In genomic region chr11:129788278-129788677, GRCh38 we compare ENCODE assay signal across 30 cellular contexts. TPM values are rescaled to one million over a fixed set of nuclear protein-coding genes. Genes with fewer than 3 reads are reported as not detected.
"Had no signal": no experiment of that assay in that cellular context is flagged by ENCODE, and none has a peak within 500 bp of the region (broad histone marks: within the 10 kb centered on the region; RNA-seq: fewer than 3 reads in every experiment).

No MANE protein-coding gene starts in this region.

- H3K4me3 Mint-ChIP-seq: immature natural killer cell; mesothelial cell of epicardium; naive thymus-derived CD4-positive, alpha-beta T cell; nephron; neural progenitor cell; stimulated activated effector memory CD8-positive, alpha-beta T cell treated with anti-CD3 and anti-CD28 coated beads, Interleukin-12 subunit alpha, Interleukin-12 subunit beta, amount 100 ng/mL, for 72 hours had no signal

- H3K4me1 ChIP-seq: esophagus muscularis mucosa, gastroesophageal sphincter, neural progenitor cell, parathyroid adenoma, right atrium auricular region, stomach, thyroid gland, vagina had no signal

- H3K4me1 Mint-ChIP-seq: immature natural killer cell, mesothelial cell of epicardium, nephron, neural progenitor cell had no signal

- H3K36me3 ChIP-seq: esophagus muscularis mucosa, gastroesophageal sphincter, heart right ventricle, neural progenitor cell, right atrium auricular region, stomach, thyroid gland, vagina had no signal

- H3K27me3 ChIP-seq: foreskin keratinocyte, right atrium auricular region, stomach, thyroid gland, vagina had no signal

- H3K4me3 ChIP-seq: dorsolateral prefrontal cortex, esophagus muscularis mucosa, gastroesophageal sphincter, heart right ventricle, neural progenitor cell, right atrium auricular region, stomach, thyroid gland, vagina had no signal

- ATAC-seq: gastroesophageal sphincter; heart right ventricle; left lobe of liver; naive thymus-derived CD4-positive, alpha-beta T cell; sciatic nerve; stimulated activated effector memory CD8-positive, alpha-beta T cell treated with anti-CD3 and anti-CD28 coated beads, Interleukin-12 subunit alpha, Interleukin-12 subunit beta, amount 100 ng/mL, for 72 hours had no signal

- H3K9ac ChIP-seq: neural progenitor cell, parathyroid adenoma had no signal

- H3K27ac ChIP-seq: dorsolateral prefrontal cortex, esophagus muscularis mucosa, foreskin keratinocyte, gastroesophageal sphincter, heart right ventricle, neural progenitor cell, parathyroid adenoma, right atrium auricular region, stomach, thyroid gland, vagina had no signal

- H3K27ac Mint-ChIP-seq: immature natural killer cell; mesothelial cell of epicardium; naive thymus-derived CD4-positive, alpha-beta T cell; nephron; neural progenitor cell; progenitor cell of endocrine pancreas; stimulated activated effector memory CD8-positive, alpha-beta T cell treated with anti-CD3 and anti-CD28 coated beads, Interleukin-12 subunit alpha, Interleukin-12 subunit beta, amount 100 ng/mL, for 72 hours had no signal

- H3K36me3 Mint-ChIP-seq: immature natural killer cell; mesothelial cell of epicardium; neural progenitor cell; stimulated activated effector memory CD8-positive, alpha-beta T cell treated with anti-CD3 and anti-CD28 coated beads, Interleukin-12 subunit alpha, Interleukin-12 subunit beta, amount 100 ng/mL, for 72 hours had no signal

- H3K9me3 ChIP-seq: esophagus muscularis mucosa, gastroesophageal sphincter, heart right ventricle, right atrium auricular region, stomach, thyroid gland, vagina had no signal

- H3K9me3 Mint-ChIP-seq: mesothelial cell of epicardium; neural progenitor cell; stimulated activated effector memory CD8-positive, alpha-beta T cell treated with anti-CD3 and anti-CD28 coated beads, Interleukin-12 subunit alpha, Interleukin-12 subunit beta, amount 100 ng/mL, for 72 hours had no signal

- DNase-seq: dorsolateral prefrontal cortex; effector CD4-positive, alpha-beta T cell; glutamatergic neuron; heart right ventricle; hypothalamus; immature natural killer cell; mesenchymal stem cell; naive thymus-derived CD4-positive, alpha-beta T cell; stimulated activated CD4-positive, alpha-beta T cell treated with anti-CD3 and anti-CD28 coated beads, Interleukin-2, amount 100 ng/mL, for 24 hours; stimulated activated CD4-positive, alpha-beta T cell treated with anti-CD3 and anti-CD28 coated beads, Interleukin-4, amount 100 ng/mL, for 24 hours; stimulated activated naive CD4-positive, alpha-beta T cell treated with Interleukin-2 at 50 U/mL for 16 hours; stomach; thyroid gland; trophoblast cell had no signal

RNA-seq across cellular contexts. Expression of gene TMEM45B, which starts 27.4 kb away (rescaled TPM):
- total RNA-seq: fibroblast of lung, osteoblast, right atrium auricular region, subcutaneous adipose tissue had no signal
